25 cellular contexts compared by ENCODE assay signal in the genomic region with DNA sequence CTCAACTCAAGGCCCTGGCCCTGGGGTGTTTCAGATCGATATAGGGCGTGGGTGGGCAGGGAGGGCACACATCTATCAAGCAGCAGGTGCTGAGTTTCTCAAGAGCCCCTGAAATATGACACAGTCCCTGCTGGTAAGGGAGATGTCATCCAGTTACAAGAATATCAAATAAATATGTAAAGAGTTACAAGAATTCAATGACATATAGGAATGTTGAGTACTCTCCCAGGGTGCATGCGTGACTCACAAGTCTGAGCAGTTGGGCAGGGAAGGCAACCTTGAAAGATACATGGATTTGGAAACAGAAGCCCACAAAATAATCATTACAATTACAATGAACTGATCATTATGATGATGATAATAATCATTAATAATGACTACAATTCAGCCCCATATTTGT. TPM values are rescaled to one million over a fixed set of nuclear protein-coding genes. Genes with fewer than 3 reads are reported as not detected.
DNase-seq lines count a peak whose midpoint lies in the region; ATAC-seq, FAIRE-seq and TF ChIP-seq lines count a peak whose summit lies in the region.
"Had no signal": no experiment of that assay in that cellular context is flagged by ENCODE, and none has a peak within 500 bp of the region (broad histone marks: within the 10 kb centered on the region; RNA-seq: fewer than 3 reads in every experiment).

No MANE protein-coding gene starts in this region.

- no peak overlapping the region for H2BK5ac ChIP-seq in trophoblast cell (ENCODE audit: low read depth, low read length, poor library complexity)

- no peak overlapping the region for H4K8ac ChIP-seq in trophoblast cell (ENCODE audit: low read depth, low read length)

- H3K9ac ChIP-seq in HepG2 (ENCODE audit: insufficient read depth, low read depth, low read length) (no peak overlapping the region), neural progenitor cell (no peak overlapping the region), trophoblast cell (ENCODE audit: low read length) (no peak overlapping the region)
- H3K9ac ChIP-seq: BLaER1 treated with 17β-estradiol and CSF1 and Interleukin-3, amounts not matched to agents 10 nM and 100 nM had no signal

- H3K4ac ChIP-seq in trophoblast cell (ENCODE audit: low read depth, low read length) = no peak overlapping the region

- no peak for TF ChIP-seq CTCF in HepG2 (CRISPR knock-in tag; IDR thresholded peaks at IDR 0.05)
- TF ChIP-seq CTCF in right lobe of liver (IDR thresholded peaks at IDR 0.05) = no peak
- no peak for TF ChIP-seq CTCF in neural progenitor cell (IDR thresholded peaks at IDR 0.05)

- no peak overlapping the region for H3K27ac Mint-ChIP-seq in neural progenitor cell
- no peak overlapping the region for H3K27ac Mint-ChIP-seq in stimulated activated naive CD8-positive, alpha-beta T cell treated with anti-CD3 and anti-CD28 coated beads, Interleukin-15, amount 100 ng/mL, for 72 hours
- H3K27ac Mint-ChIP-seq: B cell; CD4-positive, alpha-beta T cell; CD8-positive, alpha-beta T cell had no signal

- no peak overlapping the region for H4K91ac ChIP-seq in trophoblast cell (ENCODE audit: low read depth, low read length)

- TF ChIP-seq EP300 in HepG2 (IDR thresholded peaks at IDR 0.05; ENCODE audit: low read depth in 2 of 2, low read length in 2 of 2) (no peak), HepG2 (CRISPR knock-in tag; IDR thresholded peaks at IDR 0.05; ENCODE audit: borderline replicate concordance) (no peak)

- FAIRE-seq in HepG2 (lab: Jason Lieb, UNC) = no peak
- FAIRE-seq: A549, GM12878, GM12892, GM18507 had no signal

- H3K14ac ChIP-seq in trophoblast cell (ENCODE audit: low read length) = no peak overlapping the region

- H3K9me3 ChIP-seq in HepG2 (ENCODE audit: low read length) (no peaks in the 10 kb centered on the region), right lobe of liver (no peaks in the 10 kb centered on the region), neural progenitor cell (ENCODE audit: low read depth) (no peaks in the 10 kb centered on the region), trophoblast cell (ENCODE audit: insufficient read depth, low read depth, low read length) (peaks cover 2% of the 10 kb centered on the region)
- H3K9me3 ChIP-seq: A549; BLaER1 treated with 17β-estradiol and CSF1 and Interleukin-3, amounts not matched to agents 10 nM and 100 nM had no signal

- intact Hi-C loops in HepG2 (cut with micrococcal nuclease; ENCODE audit: unreplicated experiment) (no loop called here), right lobe of liver (cut with DNase I) (no loop called here)

- TF ChIP-seq POLR2A in HepG2 (IDR thresholded peaks at IDR 0.05; ENCODE audit: insufficient read depth in 1 of 2, low read depth in 2 of 2, low read length in 2 of 2) (no peak), right lobe of liver (IDR thresholded peaks at IDR 0.05) (no peak)

- no peaks in the 10 kb centered on the region for H3K79me1 ChIP-seq in trophoblast cell (ENCODE audit: low read length)

- H2AK5ac ChIP-seq in trophoblast cell (ENCODE audit: low read length) = no peak overlapping the region

- CTCF ChIA-PET in HepG2 (lab: Yijun Ruan, JAX; ENCODE audit: low intra/inter-chr PET ratio, low total read pairs) = no interaction called here

- H3K4me3 ChIP-seq in HepG2 (replicated peaks in 1 of 3; ENCODE audit: insufficient read depth in 1 of 3, low read depth in 2 of 3, low read length in 3 of 3) (no peak overlapping the region), right lobe of liver (no peak overlapping the region), neural progenitor cell (no peak overlapping the region), trophoblast cell (ENCODE audit: low read depth, low read length) (no peak overlapping the region)
- H3K4me3 ChIP-seq: A549; BLaER1 treated with 17β-estradiol and CSF1 and Interleukin-3, amounts not matched to agents 10 nM and 100 nM; GM12878 had no signal

- H3K27ac ChIP-seq in HepG2 (ENCODE audit: extremely low read length, insufficient read depth, low read length) (no peak overlapping the region), right lobe of liver (no peak overlapping the region), neural progenitor cell (no peak overlapping the region), trophoblast cell (ENCODE audit: low read depth, low read length) (no peak overlapping the region)
- H3K27ac ChIP-seq: 22Rv1; A549; BLaER1 treated with 17β-estradiol and CSF1 and Interleukin-3, amounts not matched to agents 10 nM and 100 nM; C4-2B had no signal

- H4K20me1 ChIP-seq in HepG2 (ENCODE audit: insufficient read depth, low read length) (no peaks in the 10 kb centered on the region), neural progenitor cell (ENCODE audit: low read depth) (no peaks in the 10 kb centered on the region)
- H4K20me1 ChIP-seq: BLaER1 treated with 17β-estradiol and CSF1 and Interleukin-3, amounts not matched to agents 10 nM and 100 nM had no signal

- no peaks in the 10 kb centered on the region for H3K9me3 Mint-ChIP-seq in neural progenitor cell
- H3K9me3 Mint-ChIP-seq in stimulated activated naive CD8-positive, alpha-beta T cell treated with anti-CD3 and anti-CD28 coated beads, Interleukin-15, amount 100 ng/mL, for 72 hours = no peaks in the 10 kb centered on the region
- H3K9me3 Mint-ChIP-seq: CD4-positive, alpha-beta T cell; CD8-positive, alpha-beta T cell had no signal

- H3K4me2 ChIP-seq in HepG2 (ENCODE audit: low read depth, low read length) (no peak overlapping the region), neural progenitor cell (no peak overlapping the region), trophoblast cell (ENCODE audit: low read length) (no peak overlapping the region)
- H3K4me2 ChIP-seq: A549; BLaER1 treated with 17β-estradiol and CSF1 and Interleukin-3, amounts not matched to agents 10 nM and 100 nM had no signal

- peaks cover 56% of the 10 kb centered on the region for H3F3A ChIP-seq in neural progenitor cell (ENCODE audit: low read depth)

- ATAC-seq in HepG2 (no peak), right lobe of liver (no peak)
- no peak for ATAC-seq in stimulated activated naive CD8-positive, alpha-beta T cell treated with anti-CD3 and anti-CD28 coated beads, Interleukin-15, amount 100 ng/mL, for 72 hours
- ATAC-seq: A549; CD8-positive, alpha-beta T cell; GM12878 had no signal

- H3K27me3 ChIP-seq in HepG2 (ENCODE audit: control insufficient read depth in 1 of 2, insufficient read depth in 2 of 2, low read length in 2 of 2) (peaks cover 4 to 14% of the 10 kb centered on the region in 2 experiments; a peak in 4 of 5 replicates), right lobe of liver (no peaks in the 10 kb centered on the region), neural progenitor cell (no peaks in the 10 kb centered on the region), trophoblast cell (ENCODE audit: insufficient read depth, low read length) (no peaks in the 10 kb centered on the region)
- H3K27me3 ChIP-seq: BLaER1 treated with 17β-estradiol and CSF1 and Interleukin-3, amounts not matched to agents 10 nM and 100 nM had no signal

- DNase-seq in HepG2 (ENCODE audit: low spot score) (no peak), right lobe of liver (no peak), neural progenitor cell (ENCODE audit: low spot score) (no peak), trophoblast cell (peak; percentile 87 to 88), NCI-H446 treated with DMSO at 0.1 percent for 48 hours (lab: John Stamatoyannopoulos, UW) (no peak), NK-92 (lab: John Stamatoyannopoulos, UW; ENCODE audit: unreplicated experiment) (no peak)
- DNase-seq in stimulated activated naive CD8-positive, alpha-beta T cell treated with anti-CD3 and anti-CD28 coated beads, Interleukin-15, amount 100 ng/mL, for 72 hours = no peak
- DNase-seq: AML-193; CD4-positive, alpha-beta T cell; CD8-positive, alpha-beta T cell; COR-L47; DMS 273 treated with DMSO at 0.1 percent for 48 hours; DMS153; DMS79; DND-41; EL; GDM1 had no signal

- H3K4me3 Mint-ChIP-seq in neural progenitor cell = peak overlapping the region; percentile 54
- H3K4me3 Mint-ChIP-seq in stimulated activated naive CD8-positive, alpha-beta T cell treated with anti-CD3 and anti-CD28 coated beads, Interleukin-15, amount 100 ng/mL, for 72 hours = no peak overlapping the region
- H3K4me3 Mint-ChIP-seq: B cell; CD4-positive, alpha-beta T cell; CD8-positive, alpha-beta T cell had no signal

- H3K79me2 ChIP-seq in HepG2 (ENCODE audit: insufficient read depth, low read length) (no peaks in the 10 kb centered on the region), neural progenitor cell (ENCODE audit: low read depth) (no peaks in the 10 kb centered on the region), trophoblast cell (ENCODE audit: control insufficient read depth, insufficient read depth, low read length, poor library complexity) (no peaks in the 10 kb centered on the region)

- TF ChIP-seq RAD21 in HepG2 (CRISPR knock-in tag; IDR thresholded peaks at IDR 0.05) = no peak

- POLR2A ChIA-PET in HepG2 (lab: Yijun Ruan, JAX) = no interaction called here

- no TSS peak for BruUV-seq in HepG2 (replicated peaks; lab: Mats Ljungman, UMichigan)

- no peak overlapping the region for H4K12ac ChIP-seq in trophoblast cell (ENCODE audit: low read depth, low read length)

- H3K27me3 Mint-ChIP-seq in neural progenitor cell (ENCODE audit: insufficient read depth, low read depth) = peaks cover 21% of the 10 kb centered on the region
- H3K27me3 Mint-ChIP-seq in stimulated activated naive CD8-positive, alpha-beta T cell treated with anti-CD3 and anti-CD28 coated beads, Interleukin-15, amount 100 ng/mL, for 72 hours = peaks cover 82% of the 10 kb centered on the region

- WGBS in HepG2 (ENCODE audit: low lambda C conversion rate) = 16% methylated on average over 1 of the region's 3 CpGs
- 86% methylated on average over 3 of the region's 3 CpGs for WGBS in right lobe of liver (ENCODE audit: insufficient coverage, low coverage, low lambda C conversion rate, missing lambda C conversion rate)
- WGBS in trophoblast cell (ENCODE audit: extremely low coverage, insufficient coverage, insufficient read length) = no CpG with 5 or more reads among the region's 3 CpGs

- H3K18ac ChIP-seq in trophoblast cell (ENCODE audit: low read length) = no peak overlapping the region

- no peak overlapping the region for H2BK12ac ChIP-seq in trophoblast cell (ENCODE audit: low read length)

- in situ Hi-C loops in HepG2 (cut with HindIII; ENCODE audit: extremely low pct_ligation_motif_present, low pct_unique_long_range_greater_than_20kb) = no loop called here

- peaks cover 40% of the 10 kb centered on the region for H3K4me1 ChIP-seq in HepG2 (ENCODE audit: insufficient read depth, low read length)
- no peaks in the 10 kb centered on the region for H3K4me1 ChIP-seq in right lobe of liver
- H3K4me1 ChIP-seq in neural progenitor cell = peaks cover 54% of the 10 kb centered on the region
- H3K4me1 ChIP-seq in trophoblast cell (ENCODE audit: control insufficient read depth in 1 of 2, insufficient read depth in 2 of 2, low read length in 2 of 2) = no peaks in the 10 kb centered on the region
- H3K4me1 ChIP-seq: A549 had no signal

- H3K36me3 ChIP-seq in HepG2 (replicated peaks in 1 of 2; ENCODE audit: control insufficient read depth in 1 of 2, insufficient read depth in 2 of 2, low read length in 2 of 2) = no peaks in the 10 kb centered on the region
- H3K36me3 ChIP-seq in right lobe of liver = no peaks in the 10 kb centered on the region
- H3K36me3 ChIP-seq in neural progenitor cell = no peaks in the 10 kb centered on the region
- no peaks in the 10 kb centered on the region for H3K36me3 ChIP-seq in trophoblast cell (ENCODE audit: control insufficient read depth in 1 of 2, insufficient read depth in 2 of 2, low read length in 2 of 2)
- H3K36me3 ChIP-seq: BLaER1 treated with 17β-estradiol and CSF1 and Interleukin-3, amounts not matched to agents 10 nM and 100 nM had no signal

- H2AFZ ChIP-seq in HepG2 (ENCODE audit: low read length) (no peak overlapping the region), neural progenitor cell (replicated peaks) (no peak overlapping the region), trophoblast cell (ENCODE audit: insufficient read depth, low read length, poor library complexity) (no peak overlapping the region)

- H3K36me3 Mint-ChIP-seq in neural progenitor cell = no peaks in the 10 kb centered on the region
- H3K36me3 Mint-ChIP-seq: CD8-positive, alpha-beta T cell had no signal

- H2BK120ac ChIP-seq in trophoblast cell (ENCODE audit: insufficient read depth, low read length, poor library complexity) = no peak overlapping the region

- H3K4me1 Mint-ChIP-seq in neural progenitor cell = peaks cover 39% of the 10 kb centered on the region
- H3K4me1 Mint-ChIP-seq in stimulated activated naive CD8-positive, alpha-beta T cell treated with anti-CD3 and anti-CD28 coated beads, Interleukin-15, amount 100 ng/mL, for 72 hours = no peaks in the 10 kb centered on the region
- H3K4me1 Mint-ChIP-seq: B cell had no signal

- H3K23ac ChIP-seq in trophoblast cell (ENCODE audit: low read length) = no peak overlapping the region

RNA-seq across cellular contexts. Expression of gene MVK, which starts 35.2 kb away (rescaled TPM):
- total RNA-seq in HepG2 (2016; rRNA removed; fragmentation: Illumina TruSeq; extraction: Trizol) (47.1 and 66.9 TPM in 2 replicates), right lobe of liver (10 to 100 TPM; 14.2 to 60.0 (median 37.6) TPM), neural progenitor cell (ENCODE audit: low replicate concordance) (8.3 and 20.1 TPM in 2 replicates)
- total RNA-seq in HepG2 (2016; cell fraction: cytosol; rRNA removed; fragmentation: Illumina TruSeq; extraction: Trizol; ENCODE audit: low read depth) = 15.1 and 17.9 TPM in 2 replicates
- total RNA-seq in HepG2 (2016; cell fraction: insoluble cytoplasmic fraction; rRNA removed; fragmentation: Illumina TruSeq; extraction: Trizol) = 40.9 and 70.6 TPM in 2 replicates
- 34.1 and 39.6 TPM in 2 replicates for total RNA-seq in HepG2 (2016; cell fraction: membrane; rRNA removed; fragmentation: Illumina TruSeq; extraction: Trizol)
- total RNA-seq in HepG2 (2016; cell fraction: nucleus; rRNA removed; fragmentation: Illumina TruSeq; extraction: Trizol) = 38.8 and 47.2 TPM in 2 replicates
- 11.6 and 22.5 TPM in 2 replicates for polyA plus RNA-seq in HepG2 (2011; rRNA removed)
- polyA plus RNA-seq in HepG2 (2011; cell fraction: cytosol; rRNA removed) = 12.4 and 13.5 TPM in 2 replicates
- polyA plus RNA-seq in HepG2 (2011; cell fraction: nucleus; rRNA removed) = 32.0 and 47.6 TPM in 2 replicates
- 19.2 and 28.6 TPM in 2 replicates for polyA plus RNA-seq in HepG2 (2012)
- 16.3 and 19.9 TPM in 2 replicates for polyA plus RNA-seq in HepG2 (2016; cell fraction: cytosol; fragmentation: Illumina TruSeq; extraction: Trizol; ENCODE audit: low read depth)
- polyA plus RNA-seq in HepG2 (2016; cell fraction: insoluble cytoplasmic fraction; fragmentation: Illumina TruSeq; extraction: Trizol; ENCODE audit: low read depth) = 42.0 and 50.4 TPM in 2 replicates
- polyA plus RNA-seq in HepG2 (2016; cell fraction: membrane; fragmentation: Illumina TruSeq; extraction: Trizol; ENCODE audit: low read depth) = 26.9 and 30.0 TPM in 2 replicates
- polyA plus RNA-seq in HepG2 (2016; cell fraction: nucleus; fragmentation: Illumina TruSeq; extraction: Trizol; ENCODE audit: insufficient read depth, low read depth) = 78.2 and 82.6 TPM in 2 replicates
- polyA minus RNA-seq in HepG2 (2011; rRNA and poly(A)+ RNA removed; ENCODE audit: low replicate concordance) = 19.6 and 22.9 TPM in 2 replicates
- 6.1 and 8.0 TPM in 2 replicates for polyA minus RNA-seq in HepG2 (2011; cell fraction: cytosol; rRNA and poly(A)+ RNA removed)
- 12.2 and 21.1 TPM in 2 replicates for polyA minus RNA-seq in HepG2 (2011; cell fraction: nucleus; rRNA and poly(A)+ RNA removed)
- 28.5 and 28.6 TPM in 2 replicates for polyA plus RNA-seq in trophoblast cell (2013)

RNA-seq across cellular contexts. Expression of gene MMAB, which starts 35.5 kb away (rescaled TPM):
- total RNA-seq in HepG2 (2016; rRNA removed; fragmentation: Illumina TruSeq; extraction: Trizol) (77.3 and 112 TPM in 2 replicates), right lobe of liver (10 to 100 TPM; 42.6 to 99.8 (median 65.2) TPM), neural progenitor cell (ENCODE audit: low replicate concordance) (24.7 and 34.5 TPM in 2 replicates)
- 32.4 and 42.7 TPM in 2 replicates for total RNA-seq in HepG2 (2016; cell fraction: cytosol; rRNA removed; fragmentation: Illumina TruSeq; extraction: Trizol; ENCODE audit: low read depth)
- 80.5 and 108 TPM in 2 replicates for total RNA-seq in HepG2 (2016; cell fraction: insoluble cytoplasmic fraction; rRNA removed; fragmentation: Illumina TruSeq; extraction: Trizol)
- total RNA-seq in HepG2 (2016; cell fraction: membrane; rRNA removed; fragmentation: Illumina TruSeq; extraction: Trizol) = 59.5 and 67.4 TPM in 2 replicates
- 37.8 and 41.0 TPM in 2 replicates for total RNA-seq in HepG2 (2016; cell fraction: nucleus; rRNA removed; fragmentation: Illumina TruSeq; extraction: Trizol)
- polyA plus RNA-seq in HepG2 (2011; rRNA removed) = 26.1 and 33.2 TPM in 2 replicates
- 29.9 and 32.2 TPM in 2 replicates for polyA plus RNA-seq in HepG2 (2011; cell fraction: cytosol; rRNA removed)
- polyA plus RNA-seq in HepG2 (2011; cell fraction: nucleus; rRNA removed) = 34.9 and 43.2 TPM in 2 replicates
- 39.1 and 40.4 TPM in 2 replicates for polyA plus RNA-seq in HepG2 (2012)
- polyA plus RNA-seq in HepG2 (2016; cell fraction: cytosol; fragmentation: Illumina TruSeq; extraction: Trizol; ENCODE audit: low read depth) = 36.6 and 44.0 TPM in 2 replicates
- 98.7 and 99.8 TPM in 2 replicates for polyA plus RNA-seq in HepG2 (2016; cell fraction: insoluble cytoplasmic fraction; fragmentation: Illumina TruSeq; extraction: Trizol; ENCODE audit: low read depth)
- 39.9 and 52.5 TPM in 2 replicates for polyA plus RNA-seq in HepG2 (2016; cell fraction: membrane; fragmentation: Illumina TruSeq; extraction: Trizol; ENCODE audit: low read depth)
- 58.2 and 63.9 TPM in 2 replicates for polyA plus RNA-seq in HepG2 (2016; cell fraction: nucleus; fragmentation: Illumina TruSeq; extraction: Trizol; ENCODE audit: insufficient read depth, low read depth)
- polyA minus RNA-seq in HepG2 (2011; rRNA and poly(A)+ RNA removed; ENCODE audit: low replicate concordance) = 37.1 and 53.3 TPM in 2 replicates
- polyA minus RNA-seq in HepG2 (2011; cell fraction: cytosol; rRNA and poly(A)+ RNA removed) = 11.8 and 16.2 TPM in 2 replicates
- polyA minus RNA-seq in HepG2 (2011; cell fraction: nucleus; rRNA and poly(A)+ RNA removed) = 21.0 and 29.1 TPM in 2 replicates
- 21.0 and 23.1 TPM in 2 replicates for polyA plus RNA-seq in trophoblast cell (2013)

Comparison
In these comparisons a context has a peak if more than half of its experiments do, and no peak if none do; other contexts are left out.
1. DNase-seq: peak in trophoblast cell (2 of 2); none in HepG2 (single experiment), right lobe of liver (0 of 3), neural progenitor cell (single experiment), NCI-H446 treated with DMSO at 0.1 percent for 48 hours (single experiment), stimulated activated naive CD8-positive, alpha-beta T cell treated with anti-CD3 and anti-CD28 coated beads, Interleukin-15, amount 100 ng/mL, for 72 hours (0 of 2) and NK-92 (single experiment).